In the genomic region with DNA sequence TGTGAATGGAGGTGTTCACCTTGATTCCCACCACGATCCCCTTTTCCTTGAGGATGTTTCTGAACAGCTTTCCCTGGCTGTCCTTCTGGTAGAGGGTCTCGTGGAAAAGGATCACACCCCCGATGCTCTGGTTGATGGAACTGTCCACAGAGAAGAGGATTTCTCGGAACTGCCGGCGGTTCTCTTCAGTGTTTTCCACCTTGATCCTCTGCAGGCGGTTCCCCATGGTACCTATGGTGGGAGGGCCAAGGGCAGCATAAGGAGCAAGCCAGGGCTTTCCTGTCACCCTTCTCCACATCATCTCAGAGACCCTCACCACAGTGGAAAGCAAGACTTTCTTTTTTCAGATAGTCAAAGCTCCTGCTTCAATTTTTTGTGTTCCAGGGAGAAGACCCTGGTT, we compare ENCODE assay signal across 1 cellular context.
A peak's percentile ranks its signal among the peaks of the same experiment; 100 is the strongest.
TF ChIP-seq lines count a peak whose summit lies in the region.

No MANE protein-coding gene starts in this region.

TF ChIP-seq in HepG2, 621 proteins besides CTCF, POLR2A, EP300 and RAD21:
- TF ChIP-seq ZNF605 (CRISPR knock-in tag; IDR thresholded peaks at IDR 0.05): peak; percentile 56; the same call in 1 of the 2 replicates
- TF ChIP-seq, protein P1, sequence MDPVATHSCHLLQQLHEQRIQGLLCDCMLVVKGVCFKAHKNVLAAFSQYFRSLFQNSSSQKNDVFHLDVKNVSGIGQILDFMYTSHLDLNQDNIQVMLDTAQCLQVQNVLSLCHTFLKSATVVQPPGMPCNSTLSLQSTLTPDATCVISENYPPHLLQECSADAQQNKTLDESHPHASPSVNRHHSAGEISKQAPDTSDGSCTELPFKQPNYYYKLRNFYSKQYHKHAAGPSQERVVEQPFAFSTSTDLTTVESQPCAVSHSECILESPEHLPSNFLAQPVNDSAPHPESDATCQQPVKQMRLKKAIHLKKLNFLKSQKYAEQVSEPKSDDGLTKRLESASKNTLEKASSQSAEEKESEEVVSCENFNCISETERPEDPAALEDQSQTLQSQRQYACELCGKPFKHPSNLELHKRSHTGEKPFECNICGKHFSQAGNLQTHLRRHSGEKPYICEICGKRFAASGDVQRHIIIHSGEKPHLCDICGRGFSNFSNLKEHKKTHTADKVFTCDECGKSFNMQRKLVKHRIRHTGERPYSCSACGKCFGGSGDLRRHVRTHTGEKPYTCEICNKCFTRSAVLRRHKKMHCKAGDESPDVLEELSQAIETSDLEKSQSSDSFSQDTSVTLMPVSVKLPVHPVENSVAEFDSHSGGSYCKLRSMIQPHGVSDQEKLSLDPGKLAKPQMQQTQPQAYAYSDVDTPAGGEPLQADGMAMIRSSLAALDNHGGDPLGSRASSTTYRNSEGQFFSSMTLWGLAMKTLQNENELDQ (CRISPR knock-in tag; IDR thresholded peaks at IDR 0.05; ENCODE audit: borderline replicate concordance): no peak
- 0 out of 2 replicates have a peak, but pooled peaks have one; percentile 45 for TF ChIP-seq ZNF367 (CRISPR knock-in tag; IDR thresholded peaks at IDR 0.05; ENCODE audit: borderline replicate concordance)
